Comparison of ENCODE assay signal across 24 cellular contexts in the genomic region with DNA sequence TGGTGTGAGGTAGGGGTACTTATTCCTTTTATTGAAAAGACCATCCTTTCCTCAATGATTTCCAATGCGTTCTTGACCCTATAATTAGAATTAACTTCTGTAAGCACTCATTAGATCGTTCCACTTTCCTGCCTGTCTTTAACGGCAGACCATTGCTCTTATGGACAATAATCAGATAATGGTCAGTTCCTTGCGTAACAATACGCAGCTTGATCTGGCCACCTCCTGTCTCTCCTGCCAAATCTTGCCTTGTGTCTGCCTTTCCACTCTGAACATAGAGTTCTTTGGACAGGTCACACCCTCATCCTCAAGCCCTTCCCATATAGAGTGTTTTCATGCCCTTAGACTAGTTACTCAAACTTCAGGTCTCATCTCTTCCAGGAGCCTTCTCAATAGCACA. TPM values are rescaled to one million over a fixed set of nuclear protein-coding genes. Genes with fewer than 3 reads are reported as not detected.
DNase-seq lines count a peak whose midpoint lies in the region; ATAC-seq, FAIRE-seq and TF ChIP-seq lines count a peak whose summit lies in the region.
"Had no signal": no experiment of that assay in that cellular context is flagged by ENCODE, and none has a peak within 500 bp of the region (broad histone marks: within the 10 kb centered on the region; RNA-seq: fewer than 3 reads in every experiment).

No MANE protein-coding gene starts in this region.

- H3K27ac Mint-ChIP-seq in nephron (no peak overlapping the region), type B pancreatic cell (no peak overlapping the region)
- H3K27ac Mint-ChIP-seq in activated CD8-positive, alpha-beta memory T cell treated with anti-CD3 and anti-CD28 coated beads, Interleukin-2, amount 10 ng/mL, durations not matched to agents 7 days and 5 days, result no peak overlapping the region
- H3K27ac Mint-ChIP-seq: CD4-positive, alpha-beta memory T cell; GM23338 had no signal

- POLR2A ChIA-PET in HepG2 (lab: Yijun Ruan, JAX) (no interaction called here), K562 (lab: Yijun Ruan, JAX) (no interaction called here)

- intact Hi-C loops in HepG2 (cut with micrococcal nuclease; ENCODE audit: unreplicated experiment) (no loop called here), right lobe of liver (cut with DNase I) (no loop called here), K562 (cut with micrococcal nuclease) (no loop called here)

- 39% methylated on average over 5 of the region's 5 CpGs for WGBS in HepG2 (ENCODE audit: low lambda C conversion rate)
- 75% methylated on average over 4 of the region's 5 CpGs for WGBS in right lobe of liver (ENCODE audit: insufficient coverage, low coverage, low lambda C conversion rate, missing lambda C conversion rate)
- 45% methylated on average over 5 of the region's 5 CpGs for WGBS in K562 (ENCODE audit: insufficient coverage, low coverage, missing lambda C conversion rate)

- H3K4me3 ChIP-seq in HepG2 (replicated peaks in 1 of 3; ENCODE audit: insufficient read depth in 1 of 3, low read depth in 2 of 3, low read length in 3 of 3) (no peak overlapping the region), right lobe of liver (no peak overlapping the region), K562 (no peak overlapping the region)
- H3K4me3 ChIP-seq: A549, GM23338 had no signal

- H3K9me3 ChIP-seq in HepG2 (ENCODE audit: low read length), result no peaks in the 10 kb centered on the region
- no peaks in the 10 kb centered on the region for H3K9me3 ChIP-seq in right lobe of liver
- H3K9me3 ChIP-seq in K562 (replicated peaks; ENCODE audit: control insufficient read depth, insufficient read depth, low read depth, low read length), result peaks cover 2% of the 10 kb centered on the region; the same call in 1 of the 2 replicates
- H3K9me3 ChIP-seq: A549 had no signal

- H3K4me1 Mint-ChIP-seq in nephron (peaks cover 14% of the 10 kb centered on the region), type B pancreatic cell (ENCODE audit: unreplicated experiment) (peaks cover 14% of the 10 kb centered on the region)
- peaks cover 22% of the 10 kb centered on the region for H3K4me1 Mint-ChIP-seq in activated CD8-positive, alpha-beta memory T cell treated with anti-CD3 and anti-CD28 coated beads, Interleukin-2, amount 10 ng/mL, durations not matched to agents 7 days and 5 days

- in situ Hi-C loops in HepG2 (cut with HindIII; ENCODE audit: extremely low pct_ligation_motif_present, low pct_unique_long_range_greater_than_20kb) (no loop called here), K562 (cut with MboI) (no loop called here)

- H3K9ac ChIP-seq in HepG2 (ENCODE audit: insufficient read depth, low read depth, low read length), result no peak overlapping the region
- no peak overlapping the region for H3K9ac ChIP-seq in K562 (ENCODE audit: insufficient read depth in 1 of 2, low read depth in 2 of 2, low read length in 2 of 2)

- H3K27ac ChIP-seq in HepG2 (ENCODE audit: extremely low read length, insufficient read depth, low read length) (no peak overlapping the region), right lobe of liver (no peak overlapping the region), K562 (ENCODE audit: extremely low read depth, low read depth, low read length) (no peak overlapping the region)
- H3K27ac ChIP-seq: A549 had no signal

- FAIRE-seq in HepG2 (lab: Jason Lieb, UNC) (no peak), K562 (lab: Jason Lieb, UNC) (no peak)
- FAIRE-seq: A549, GM12891, GM18507 had no signal

- H3K9me3 Mint-ChIP-seq in nephron (peaks cover 6% of the 10 kb centered on the region), type B pancreatic cell (peaks cover 7% of the 10 kb centered on the region)
- peaks cover 3% of the 10 kb centered on the region for H3K9me3 Mint-ChIP-seq in activated CD8-positive, alpha-beta memory T cell treated with anti-CD3 and anti-CD28 coated beads, Interleukin-2, amount 10 ng/mL, durations not matched to agents 7 days and 5 days (ENCODE audit: low read depth)

- H3K27me3 ChIP-seq in HepG2 (ENCODE audit: control insufficient read depth in 1 of 2, insufficient read depth in 2 of 2, low read length in 2 of 2) (0 out of 5 replicates have a peak, but pooled peaks cover 0 to 5% of the 10 kb centered on the region in 2 experiments), right lobe of liver (no peaks in the 10 kb centered on the region), K562 (ENCODE audit: control insufficient read depth in 2 of 2, insufficient read depth in 2 of 2, low read length in 2 of 2) (peaks cover 9 to 12% of the 10 kb centered on the region in 2 experiments; a peak in 4 of 5 replicates)

- H3K4me3 Mint-ChIP-seq in nephron (peak overlapping the region in 2 of 3 experiments; percentile 10 to 33), type B pancreatic cell (peak overlapping the region; percentile 51)
- H3K4me3 Mint-ChIP-seq in activated CD8-positive, alpha-beta memory T cell treated with anti-CD3 and anti-CD28 coated beads, Interleukin-2, amount 10 ng/mL, durations not matched to agents 7 days and 5 days, result no peak overlapping the region
- H3K4me3 Mint-ChIP-seq: CD4-positive, alpha-beta memory T cell; GM23338; H9 had no signal

- H3K4me1 ChIP-seq in HepG2 (ENCODE audit: insufficient read depth, low read length) (peaks cover 24% of the 10 kb centered on the region), right lobe of liver (peaks cover 0 to 22% (median 0%) of the 10 kb centered on the region in 4 donors), K562 (replicated peaks in 1 of 2; ENCODE audit: control insufficient read depth in 2 of 2, insufficient read depth in 2 of 2, low read length in 2 of 2) (peaks cover 6 to 16% of the 10 kb centered on the region in 2 experiments; a peak in 4 of 5 replicates)

- H2AFZ ChIP-seq in HepG2 (ENCODE audit: low read length) (no peak overlapping the region), K562 (ENCODE audit: low read depth, low read length) (no peak overlapping the region)
- H2AFZ ChIP-seq: GM23338 had no signal

- TF ChIP-seq CTCF in HepG2 (CRISPR knock-in tag; IDR thresholded peaks at IDR 0.05), result no peak
- TF ChIP-seq CTCF in right lobe of liver (IDR thresholded peaks at IDR 0.05), result no peak
- no peak for TF ChIP-seq CTCF in K562 (IDR thresholded peaks at IDR 0.05 in 2 of 3, conservative IDR thresholded peaks at IDR 0.05 in 1 of 3; ENCODE audit: insufficient read depth in 2 of 3, low read depth in 1 of 3, low read length in 3 of 3)
- TF ChIP-seq CTCF in nephron (IDR thresholded peaks at IDR 0.05; ENCODE audit: unreplicated experiment in 3 of 3), result no peak
- TF ChIP-seq CTCF in type B pancreatic cell (conservative IDR thresholded peaks at IDR 0.05), result no peak

- TF ChIP-seq EP300 in HepG2 (IDR thresholded peaks at IDR 0.05; ENCODE audit: low read depth in 2 of 2, low read length in 2 of 2), result no peak
- no peak for TF ChIP-seq EP300 in HepG2 (CRISPR knock-in tag; IDR thresholded peaks at IDR 0.05; ENCODE audit: borderline replicate concordance)
- no peak for TF ChIP-seq EP300 in K562 (IDR thresholded peaks at IDR 0.05; ENCODE audit: low read length)

- no TSS peak for BruUV-seq in HepG2 (replicated peaks; lab: Mats Ljungman, UMichigan)
- BruUV-seq in K562 (replicated peaks; lab: Mats Ljungman, UMichigan), result no TSS peak

- H3K36me3 ChIP-seq in HepG2 (replicated peaks in 1 of 2; ENCODE audit: control insufficient read depth in 1 of 2, insufficient read depth in 2 of 2, low read length in 2 of 2) (no peaks in the 10 kb centered on the region), right lobe of liver (no peaks in the 10 kb centered on the region), K562 (ENCODE audit: control insufficient read depth, insufficient read depth, low read length) (peaks cover 8% of the 10 kb centered on the region; the same call in 2 of the 3 replicates)

- CTCF ChIA-PET in HepG2 (lab: Yijun Ruan, JAX; ENCODE audit: low intra/inter-chr PET ratio, low total read pairs), result no interaction called here
- CTCF ChIA-PET in K562 (lab: Yijun Ruan, JAX; ENCODE audit: low intra/inter-chr PET ratio), result no interaction called here
- CTCF ChIA-PET in activated CD8-positive, alpha-beta memory T cell treated with anti-CD3 and anti-CD28 coated beads, Interleukin-2, amount 10 ng/mL, durations not matched to agents 7 days and 5 days (lab: Charles Lee), result no interaction called here

- H3K36me3 Mint-ChIP-seq in nephron (ENCODE audit: low read depth), result peaks cover 11% of the 10 kb centered on the region
- H3K36me3 Mint-ChIP-seq in type B pancreatic cell, result peaks cover 3% of the 10 kb centered on the region
- H3K36me3 Mint-ChIP-seq in activated CD8-positive, alpha-beta memory T cell treated with anti-CD3 and anti-CD28 coated beads, Interleukin-2, amount 10 ng/mL, durations not matched to agents 7 days and 5 days, result no peaks in the 10 kb centered on the region

- H3K79me2 ChIP-seq in HepG2 (ENCODE audit: insufficient read depth, low read length), result peaks cover 20% of the 10 kb centered on the region
- peaks cover 25% of the 10 kb centered on the region for H3K79me2 ChIP-seq in K562 (ENCODE audit: control insufficient read depth, insufficient read depth, low read length)

- no peak overlapping the region for H3K4me2 ChIP-seq in HepG2 (ENCODE audit: low read depth, low read length)
- no peak overlapping the region for H3K4me2 ChIP-seq in K562 (ENCODE audit: insufficient read depth, low read length)
- H3K4me2 ChIP-seq: A549, GM23338 had no signal

- no peak for TF ChIP-seq POLR2A in HepG2 (IDR thresholded peaks at IDR 0.05; ENCODE audit: insufficient read depth in 1 of 2, low read depth in 2 of 2, low read length in 2 of 2)
- TF ChIP-seq POLR2A in right lobe of liver (IDR thresholded peaks at IDR 0.05), result no peak
- TF ChIP-seq POLR2A in K562 (conservative IDR thresholded peaks at IDR 0.05), result no peak

- no peaks in the 10 kb centered on the region; the same call in 1 of the 2 replicates for H4K20me1 ChIP-seq in HepG2 (ENCODE audit: insufficient read depth, low read length)
- peaks cover 3% of the 10 kb centered on the region; the same call in 1 of the 2 replicates for H4K20me1 ChIP-seq in K562 (replicated peaks; ENCODE audit: control insufficient read depth, insufficient read depth, low read length)

- TF ChIP-seq RAD21 in HepG2 (CRISPR knock-in tag; IDR thresholded peaks at IDR 0.05), result no peak
- TF ChIP-seq RAD21 in K562 (CRISPR knock-in tag; conservative IDR thresholded peaks at IDR 0.05 in 1 of 2, IDR thresholded peaks at IDR 0.05 in 1 of 2), result no peak

- H3K27me3 Mint-ChIP-seq in nephron (ENCODE audit: low read depth), result no peaks in the 10 kb centered on the region
- peaks cover 5% of the 10 kb centered on the region for H3K27me3 Mint-ChIP-seq in type B pancreatic cell
- H3K27me3 Mint-ChIP-seq in activated CD8-positive, alpha-beta memory T cell treated with anti-CD3 and anti-CD28 coated beads, Interleukin-2, amount 10 ng/mL, durations not matched to agents 7 days and 5 days, result no peaks in the 10 kb centered on the region

- no peak for DNase-seq in HepG2 (ENCODE audit: low spot score)
- DNase-seq in right lobe of liver, result no peak
- no peak for DNase-seq in K562 (ENCODE audit: extremely low read depth in 1 of 4, low spot score in 3 of 4)
- no peak for DNase-seq in type B pancreatic cell (ENCODE audit: extremely low spot score, unreplicated experiment)
- no peak for DNase-seq in NCI-H1694 (lab: John Stamatoyannopoulos, UW)
- DNase-seq in activated CD8-positive, alpha-beta memory T cell treated with anti-CD3 and anti-CD28 coated beads, Interleukin-2, amount 10 ng/mL, durations not matched to agents 7 days and 5 days, result no peak
- DNase-seq in activated CD8-positive, alpha-beta memory T cell treated with anti-CD3 and anti-CD28 coated beads, Interleukin-2, amount 50 U/mL, for 4 hours, result no peak
- DNase-seq: 8988T; ACHN; AML-193; C1 segment of cervical spinal cord; Calu3; CD4-positive, alpha-beta memory T cell; COR-L47; DMS53; DMS79 treated with DMSO at 0.1 percent for 48 hours; GF-D8; H9 had no signal

- H3K9me1 ChIP-seq in K562 (ENCODE audit: control insufficient read depth, insufficient read depth, low read length), result peaks cover 2% of the 10 kb centered on the region

- no peak for ATAC-seq in HepG2
- ATAC-seq in right lobe of liver, result no peak
- no peak for ATAC-seq in K562
- no peak for ATAC-seq in activated CD8-positive, alpha-beta memory T cell treated with anti-CD3 and anti-CD28 coated beads, Interleukin-2, amount 10 ng/mL, durations not matched to agents 7 days and 5 days
- ATAC-seq: A549, GM23338, HCT116 had no signal

RNA-seq across cellular contexts. Expression of gene WIPI2, which starts 2.4 kb away (rescaled TPM):
- total RNA-seq in HepG2 (2016; rRNA removed; fragmentation: Illumina TruSeq; extraction: Trizol), result 35.0 and 42.3 TPM in 2 replicates
- 16.0 and 19.7 TPM in 2 replicates for total RNA-seq in HepG2 (2016; cell fraction: cytosol; rRNA removed; fragmentation: Illumina TruSeq; extraction: Trizol; ENCODE audit: low read depth)
- total RNA-seq in HepG2 (2016; cell fraction: insoluble cytoplasmic fraction; rRNA removed; fragmentation: Illumina TruSeq; extraction: Trizol), result 35.8 and 36.0 TPM in 2 replicates
- 39.8 and 46.1 TPM in 2 replicates for total RNA-seq in HepG2 (2016; cell fraction: membrane; rRNA removed; fragmentation: Illumina TruSeq; extraction: Trizol)
- total RNA-seq in HepG2 (2016; cell fraction: nucleus; rRNA removed; fragmentation: Illumina TruSeq; extraction: Trizol), result 20.8 and 21.5 TPM in 2 replicates
- polyA plus RNA-seq in HepG2 (2011; rRNA removed), result 73.4 and 79.0 TPM in 2 replicates
- polyA plus RNA-seq in HepG2 (2011; cell fraction: cytosol; rRNA removed), result 59.4 and 71.5 TPM in 2 replicates
- polyA plus RNA-seq in HepG2 (2011; cell fraction: nucleus; rRNA removed), result 75.1 and 79.5 TPM in 2 replicates
- polyA plus RNA-seq in HepG2 (2012), result 41.3 and 42.5 TPM in 2 replicates
- 22.2 and 29.0 TPM in 2 replicates for polyA plus RNA-seq in HepG2 (2016; cell fraction: cytosol; fragmentation: Illumina TruSeq; extraction: Trizol; ENCODE audit: low read depth)
- 51.6 and 58.3 TPM in 2 replicates for polyA plus RNA-seq in HepG2 (2016; cell fraction: insoluble cytoplasmic fraction; fragmentation: Illumina TruSeq; extraction: Trizol; ENCODE audit: low read depth)
- polyA plus RNA-seq in HepG2 (2016; cell fraction: membrane; fragmentation: Illumina TruSeq; extraction: Trizol; ENCODE audit: low read depth), result 44.4 and 53.3 TPM in 2 replicates
- polyA plus RNA-seq in HepG2 (2016; cell fraction: nucleus; fragmentation: Illumina TruSeq; extraction: Trizol; ENCODE audit: insufficient read depth, low read depth), result 43.8 and 53.6 TPM in 2 replicates
- 61.4 and 106 TPM in 2 replicates for polyA minus RNA-seq in HepG2 (2011; rRNA and poly(A)+ RNA removed; ENCODE audit: low replicate concordance)
- 36.3 and 37.7 TPM in 2 replicates for polyA minus RNA-seq in HepG2 (2011; cell fraction: cytosol; rRNA and poly(A)+ RNA removed)
- 30.3 and 38.9 TPM in 2 replicates for polyA minus RNA-seq in HepG2 (2011; cell fraction: nucleus; rRNA and poly(A)+ RNA removed)
- 10 to 100 TPM; 30.3 to 39.5 (median 33.4) TPM for total RNA-seq in right lobe of liver
- total RNA-seq in K562 (2011; cell fraction: chromatin; rRNA removed; ENCODE audit: low replicate concordance), result 86.3 and 128 TPM in 2 replicates
- total RNA-seq in K562 (2011; cell fraction: nucleolus; rRNA removed), result 52.8 and 55.0 TPM in 2 replicates
- 72.4 and 86.7 TPM in 2 replicates for total RNA-seq in K562 (2011; cell fraction: nucleoplasm; rRNA removed)
- total RNA-seq in K562 (2014; rRNA removed), result 40.0 and 41.1 TPM in 2 replicates
- 33.9 and 39.1 TPM in 2 replicates for total RNA-seq in K562 (2014; rRNA removed; fragmentation: Illumina TruSeq; extraction: Trizol)
- 31.7 and 35.1 TPM in 2 replicates for total RNA-seq in K562 (2015; rRNA removed; fragmentation: Illumina TruSeq; extraction: Trizol)
- total RNA-seq in K562 (2021), result 55.0 and 59.4 TPM in 2 replicates
- 91.6 and 92.9 TPM in 2 replicates for polyA plus RNA-seq in K562 (2011; rRNA removed)
- polyA plus RNA-seq in K562 (2011; cell fraction: cytosol; rRNA removed), result 66.6 and 81.7 TPM in 2 replicates
- polyA plus RNA-seq in K562 (2011; cell fraction: nucleus; rRNA removed), result 67.1 and 70.4 TPM in 2 replicates
- 39.4 and 51.1 TPM in 2 replicates for polyA plus RNA-seq in K562 (2012)
- polyA plus RNA-seq in K562 (2014; fragmentation: Illumina TruSeq; extraction: Trizol), result 53.2 and 54.7 TPM in 2 replicates
- 1 to 10 TPM; 7.9 to 8.0 TPM for polyA plus RNA-seq in K562 (2014; fragmentation: Nextera tagmentation; extraction: Ambion mirVana)
- 56.2 and 60.8 TPM in 2 replicates for polyA plus RNA-seq in K562 (2014; rRNA removed)
- 69.6 and 84.3 TPM in 2 replicates for polyA minus RNA-seq in K562 (2011; rRNA and poly(A)+ RNA removed)
- polyA minus RNA-seq in K562 (2011; cell fraction: cytosol; rRNA and poly(A)+ RNA removed), result 45.9 and 52.1 TPM in 2 replicates
- polyA minus RNA-seq in K562 (2011; cell fraction: nucleus; rRNA and poly(A)+ RNA removed), result 21.1 and 32.7 TPM in 2 replicates
- total RNA-seq in type B pancreatic cell (ENCODE audit: low replicate concordance), result 84.3 and 89.5 TPM in 2 replicates
- 10 to 100 TPM; 44.0 to 49.7 TPM for total RNA-seq in activated CD8-positive, alpha-beta memory T cell treated with anti-CD3 and anti-CD28 coated beads, Interleukin-2, amount 10 ng/mL, durations not matched to agents 7 days and 5 days

Comparison
In these comparisons a context has a peak if more than half of its experiments do, and no peak if none do; other contexts are left out.
1. Of the 241 proteins assayed by ChIP-seq in both HepG2 and K562: peak only in HepG2: none; only in K562: none; in both: CEBPB; in neither: 239; mixed calls (peak in some experiments, not most) for 1.